27 cellular contexts compared by ENCODE assay signal in the genomic region with DNA sequence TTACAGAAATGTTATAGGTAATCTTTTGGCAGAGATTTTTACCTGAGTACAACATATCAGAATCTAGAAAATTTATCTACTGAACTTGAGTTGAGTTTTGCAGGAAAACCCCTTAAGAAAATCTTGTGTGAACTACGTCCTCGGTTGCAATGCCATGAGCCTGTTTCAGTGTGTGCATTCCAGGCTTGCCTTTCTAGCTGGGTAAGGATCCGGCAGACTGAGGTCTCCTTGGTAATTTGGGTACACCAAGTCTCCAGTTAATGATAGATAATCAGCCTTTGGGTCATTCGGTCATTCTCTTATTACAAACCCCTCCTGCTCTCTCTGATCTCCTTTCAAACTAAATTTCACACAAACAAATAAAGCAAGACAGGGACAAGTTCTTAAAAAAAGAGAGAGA. TPM values are rescaled to one million over a fixed set of nuclear protein-coding genes. Genes with fewer than 3 reads are reported as not detected.
"Had no signal": no experiment of that assay in that cellular context is flagged by ENCODE, and none has a peak within 500 bp of the region (broad histone marks: within the 10 kb centered on the region; RNA-seq: fewer than 3 reads in every experiment).

No MANE protein-coding gene starts in this region.

- H3K36me3 ChIP-seq: colonic mucosa, prostate gland, SJCRH30, tibial nerve had no signal

- H3K4me1 ChIP-seq: prostate gland, SJCRH30 had no signal

- H3K9me3 ChIP-seq: colonic mucosa, prostate gland, SJCRH30, tibial nerve had no signal

- H3K27me3 ChIP-seq: SJCRH30 had no signal

- DNase-seq: activated B cell treated with CpG ODN at 0.5 μM for 24 hours; activated CD4-positive, alpha-beta T cell treated with anti-CD3 and anti-CD28 coated beads, Interleukin-2, amount 10 ng/mL, durations not matched to agents 24 days and 14 days; activated CD8-positive, alpha-beta memory T cell treated with anti-CD3 and anti-CD28 coated beads, Interleukin-2, amount 50 U/mL, for 4 hours; activated CD8-positive, alpha-beta T cell treated with anti-CD3 and anti-CD28 coated beads, Interleukin-2, amount 10 ng/mL, durations not matched to agents 7 days and 5 days; activated gamma-delta T cell; activated T-cell treated with anti-CD3 and anti-CD28 coated beads, Interleukin-2, amount 50 U/mL, for 72 hours; amniotic stem cell; body of pancreas; central memory CD4-positive, alpha-beta T cell; colonic mucosa; effector CD4-positive, alpha-beta T cell; foreskin melanocyte; left colon; mammary epithelial cell; naive thymus-derived CD8-positive, alpha-beta T cell; SJCRH30; stimulated activated CD4-positive, alpha-beta T cell treated with anti-CD3 and anti-CD28 coated beads, Interleukin-12 subunit alpha, Interleukin-12 subunit beta, amount 100 ng/mL, for 4 hours; stimulated activated CD4-positive, alpha-beta T cell treated with anti-CD3 and anti-CD28 coated beads, Interleukin-2, amount 100 ng/mL, for 24 hours; stimulated activated naive B cell treated with anti-CD40 and anti-IgM and Interleukin-4, amounts not matched to agents 10 μg/mL and 1 μg/mL and 100 μg/mL, for 72 hours; substantia nigra; SW 1271 had no signal

- H3K4me3 ChIP-seq: body of pancreas, colonic mucosa, prostate gland, SJCRH30, tibial nerve had no signal

- H3K27ac ChIP-seq: body of pancreas, colonic mucosa, prostate gland, SJCRH30, tibial nerve had no signal

- ATAC-seq: activated CD8-positive, alpha-beta T cell treated with anti-CD3 and anti-CD28 coated beads, Interleukin-2, amount 10 ng/mL, durations not matched to agents 7 days and 5 days; activated naive CD4-positive, alpha-beta T cell treated with anti-CD3 and anti-CD28 coated beads, Interleukin-2, amount 50 U/mL, for 72 hours; activated T-cell treated with anti-CD3 and anti-CD28 coated beads, Interleukin-2, amount 50 U/mL, for 72 hours; body of pancreas; left colon; naive thymus-derived CD8-positive, alpha-beta T cell; stimulated activated naive B cell treated with anti-CD40 and anti-IgM and Interleukin-4, amounts not matched to agents 10 μg/mL and 1 μg/mL and 100 μg/mL, for 72 hours had no signal

RNA-seq across cellular contexts. Expression of a gene that starts 5.9 kb away (rescaled TPM):
- total RNA-seq: activated B cell treated with CpG ODN at 0.5 μM for 24 hours; activated CD4-positive, alpha-beta T cell treated with anti-CD3 and anti-CD28 coated beads, Interleukin-2, amount 10 ng/mL, durations not matched to agents 24 days and 14 days; activated CD8-positive, alpha-beta T cell treated with anti-CD3 and anti-CD28 coated beads, Interleukin-2, amount 10 ng/mL, durations not matched to agents 7 days and 5 days; activated naive CD4-positive, alpha-beta T cell treated with anti-CD3 and anti-CD28 coated beads, Interleukin-2, amount 50 U/mL, for 72 hours; activated T-cell treated with anti-CD3 and anti-CD28 coated beads, Interleukin-2, amount 50 U/mL, for 72 hours; endothelial cell of umbilical vein; mammary epithelial cell; mononuclear cell; naive thymus-derived CD8-positive, alpha-beta T cell; T-helper 2 cell treated with Interferon-gamma antibody and Interleukin-4, amounts not matched to agents 100 ng/mL and 5 ng/mL, for 36 hours had no signal
- polyA plus RNA-seq: endothelial cell of umbilical vein; mammary epithelial cell; naive thymus-derived CD8-positive, alpha-beta T cell had no signal
